Comparison of ENCODE assay signal across 11 cellular contexts in genomic region chr2:238231809-238232208, GRCh38. TPM values are rescaled to one million over a fixed set of nuclear protein-coding genes. Genes with fewer than 3 reads are reported as not detected.
DNase-seq lines count a peak whose midpoint lies in the region; ATAC-seq and TF ChIP-seq lines count a peak whose summit lies in the region.
"Had no signal": no experiment of that assay in that cellular context is flagged by ENCODE, and none has a peak within 500 bp of the region (broad histone marks: within the 10 kb centered on the region; RNA-seq: fewer than 3 reads in every experiment).

No MANE protein-coding gene starts in this region.

- no peaks in the 10 kb centered on the region for H3K4me1 ChIP-seq in BE2C
- H3K4me1 ChIP-seq: uterus had no signal

- intact Hi-C loops in activated T-helper 1 cell treated with anti-CD3 and anti-CD28 coated beads, Interleukin-12 subunit alpha, Interleukin-12 subunit beta, Interleukin-2, Interleukin-4 antibody, amounts not matched to agents 30 ng/mL and 10 ng/mL and 1 ng/mL, durations not matched to agents 14 hours and 24 hours and 36 hours (cut with micrococcal nuclease), result loop anchor here (1.0 to 5.0 kb wide), 3 partner anchors 8 to 195 kb away; partner anchors contain the start of genes ASB1, HES6 and ILKAP
- intact Hi-C loops in posterior cingulate gyrus (cut with DNase I), result no loop called here

- no peaks in the 10 kb centered on the region for H3K9me3 ChIP-seq in BE2C
- H3K9me3 ChIP-seq: mucosa of descending colon, uterus had no signal

- no peaks in the 10 kb centered on the region for H3K36me3 Mint-ChIP-seq in activated T-cell treated with anti-CD3 and anti-CD28 coated beads, Interleukin-2, amount 50 U/mL, for 24 hours (ENCODE audit: low read depth)
- peaks cover 2% of the 10 kb centered on the region for H3K36me3 Mint-ChIP-seq in activated T-helper 1 cell treated with anti-CD3 and anti-CD28 coated beads, Interleukin-12 subunit alpha, Interleukin-12 subunit beta, Interleukin-2, Interleukin-4 antibody, amounts not matched to agents 30 ng/mL and 10 ng/mL and 1 ng/mL, durations not matched to agents 14 hours and 24 hours and 36 hours (ENCODE audit: low read depth)
- peaks cover 0 to 7% (median 6%) of the 10 kb centered on the region in 3 donors for H3K36me3 Mint-ChIP-seq in immature natural killer cell
- H3K36me3 Mint-ChIP-seq in stimulated activated memory B cell treated with anti-CD40 and anti-IgM and Interleukin-4, amounts not matched to agents 10 μg/mL and 1 μg/mL and 100 μg/mL, for 72 hours, result peaks cover 17% of the 10 kb centered on the region

- H3K27me3 ChIP-seq in BE2C, result no peaks in the 10 kb centered on the region
- H3K27me3 ChIP-seq: uterus had no signal

- no peak for DNase-seq in activated T-cell treated with anti-CD3 and anti-CD28 coated beads, Interleukin-2, amount 50 U/mL, for 24 hours
- no peak for DNase-seq in activated T-cell treated with anti-CD3 and anti-CD28 coated beads, Interleukin-2, amount 50 U/mL, for 48 hours
- DNase-seq in activated T-helper 1 cell treated with anti-CD3 and anti-CD28 coated beads, Interleukin-12 subunit alpha, Interleukin-12 subunit beta, Interleukin-2, Interleukin-4 antibody, amounts not matched to agents 30 ng/mL and 10 ng/mL and 1 ng/mL, durations not matched to agents 14 hours and 24 hours and 36 hours (ENCODE audit: low spot score), result no peak
- DNase-seq in immature natural killer cell, result no peak
- no peak for DNase-seq in BE2C
- DNase-seq in posterior cingulate gyrus, result no peak
- DNase-seq: NCI-H2029 treated with DMSO at 0.1 percent for 48 hours had no signal

- TF ChIP-seq CTCF in BE2C (IDR thresholded peaks at IDR 0.05; ENCODE audit: low read depth, low read length), result no peak

- peak overlapping the region; percentile 77 for H3K4me3 Mint-ChIP-seq in activated T-cell treated with anti-CD3 and anti-CD28 coated beads, Interleukin-2, amount 50 U/mL, for 24 hours
- peak overlapping the region; percentile 85 for H3K4me3 Mint-ChIP-seq in activated T-helper 1 cell treated with anti-CD3 and anti-CD28 coated beads, Interleukin-12 subunit alpha, Interleukin-12 subunit beta, Interleukin-2, Interleukin-4 antibody, amounts not matched to agents 30 ng/mL and 10 ng/mL and 1 ng/mL, durations not matched to agents 14 hours and 24 hours and 36 hours
- H3K4me3 Mint-ChIP-seq in immature natural killer cell, result peak overlapping the region; percentile 82 to 89 (median 86)
- peak overlapping the region; percentile 82 for H3K4me3 Mint-ChIP-seq in stimulated activated memory B cell treated with anti-CD40 and anti-IgM and Interleukin-4, amounts not matched to agents 10 μg/mL and 1 μg/mL and 100 μg/mL, for 72 hours

- H3K4me3 ChIP-seq in BE2C (ENCODE audit: low read depth, low read length), result no peak overlapping the region
- H3K4me3 ChIP-seq: mucosa of descending colon had no signal

- peak overlapping the region; percentile 62 for H3K27ac Mint-ChIP-seq in activated T-cell treated with anti-CD3 and anti-CD28 coated beads, Interleukin-2, amount 50 U/mL, for 24 hours
- H3K27ac Mint-ChIP-seq in activated T-helper 1 cell treated with anti-CD3 and anti-CD28 coated beads, Interleukin-12 subunit alpha, Interleukin-12 subunit beta, Interleukin-2, Interleukin-4 antibody, amounts not matched to agents 30 ng/mL and 10 ng/mL and 1 ng/mL, durations not matched to agents 14 hours and 24 hours and 36 hours, result no peak overlapping the region
- peak overlapping the region in 2 of 6 donors; percentile 16 to 85 for H3K27ac Mint-ChIP-seq in immature natural killer cell
- H3K27ac Mint-ChIP-seq in stimulated activated memory B cell treated with anti-CD40 and anti-IgM and Interleukin-4, amounts not matched to agents 10 μg/mL and 1 μg/mL and 100 μg/mL, for 72 hours, result peak overlapping the region; percentile 15

- H3K4me1 Mint-ChIP-seq in activated T-cell treated with anti-CD3 and anti-CD28 coated beads, Interleukin-2, amount 50 U/mL, for 24 hours (ENCODE audit: low read depth), result peaks cover 24% of the 10 kb centered on the region
- peaks cover 20% of the 10 kb centered on the region for H3K4me1 Mint-ChIP-seq in activated T-helper 1 cell treated with anti-CD3 and anti-CD28 coated beads, Interleukin-12 subunit alpha, Interleukin-12 subunit beta, Interleukin-2, Interleukin-4 antibody, amounts not matched to agents 30 ng/mL and 10 ng/mL and 1 ng/mL, durations not matched to agents 14 hours and 24 hours and 36 hours (ENCODE audit: low read depth)
- H3K4me1 Mint-ChIP-seq in immature natural killer cell, result peaks cover 35 to 58% of the 10 kb centered on the region in 2 donors
- peaks cover 18% of the 10 kb centered on the region for H3K4me1 Mint-ChIP-seq in stimulated activated memory B cell treated with anti-CD40 and anti-IgM and Interleukin-4, amounts not matched to agents 10 μg/mL and 1 μg/mL and 100 μg/mL, for 72 hours

- no peaks in the 10 kb centered on the region for H3K9me3 Mint-ChIP-seq in activated T-cell treated with anti-CD3 and anti-CD28 coated beads, Interleukin-2, amount 50 U/mL, for 24 hours
- H3K9me3 Mint-ChIP-seq in activated T-helper 1 cell treated with anti-CD3 and anti-CD28 coated beads, Interleukin-12 subunit alpha, Interleukin-12 subunit beta, Interleukin-2, Interleukin-4 antibody, amounts not matched to agents 30 ng/mL and 10 ng/mL and 1 ng/mL, durations not matched to agents 14 hours and 24 hours and 36 hours, result peaks cover 3% of the 10 kb centered on the region
- H3K9me3 Mint-ChIP-seq in immature natural killer cell, result no peaks in the 10 kb centered on the region
- no peaks in the 10 kb centered on the region for H3K9me3 Mint-ChIP-seq in stimulated activated memory B cell treated with anti-CD40 and anti-IgM and Interleukin-4, amounts not matched to agents 10 μg/mL and 1 μg/mL and 100 μg/mL, for 72 hours

- peaks cover 29% of the 10 kb centered on the region for H3K27me3 Mint-ChIP-seq in activated T-cell treated with anti-CD3 and anti-CD28 coated beads, Interleukin-2, amount 50 U/mL, for 24 hours
- H3K27me3 Mint-ChIP-seq in activated T-helper 1 cell treated with anti-CD3 and anti-CD28 coated beads, Interleukin-12 subunit alpha, Interleukin-12 subunit beta, Interleukin-2, Interleukin-4 antibody, amounts not matched to agents 30 ng/mL and 10 ng/mL and 1 ng/mL, durations not matched to agents 14 hours and 24 hours and 36 hours (ENCODE audit: insufficient read depth), result peaks cover 55% of the 10 kb centered on the region
- peaks cover 7 to 33% (median 11%) of the 10 kb centered on the region in 3 donors for H3K27me3 Mint-ChIP-seq in immature natural killer cell (ENCODE audit: low read depth in 3 of 3)
- peaks cover 32% of the 10 kb centered on the region for H3K27me3 Mint-ChIP-seq in stimulated activated memory B cell treated with anti-CD40 and anti-IgM and Interleukin-4, amounts not matched to agents 10 μg/mL and 1 μg/mL and 100 μg/mL, for 72 hours

- no peaks in the 10 kb centered on the region for H3K36me3 ChIP-seq in BE2C
- H3K36me3 ChIP-seq: uterus had no signal

- no peak for ATAC-seq in stimulated activated memory B cell treated with anti-CD40 and anti-IgM and Interleukin-4, amounts not matched to agents 10 μg/mL and 1 μg/mL and 100 μg/mL, for 72 hours
- ATAC-seq in HG03439 (IDR thresholded peaks at IDR 0.05; ENCODE audit: unreplicated experiment), result no peak

RNA-seq across cellular contexts. Expression of gene HES6, which starts 8.0 kb away (rescaled TPM):
- 10.3 and 11.2 TPM in 2 replicates for total RNA-seq in activated T-helper 1 cell treated with anti-CD3 and anti-CD28 coated beads, Interleukin-12 subunit alpha, Interleukin-12 subunit beta, Interleukin-2, Interleukin-4 antibody, amounts not matched to agents 30 ng/mL and 10 ng/mL and 1 ng/mL, durations not matched to agents 14 hours and 24 hours and 36 hours
- 10 to 100 TPM; 27.3 to 36.5 (median 34.5) TPM for polyA plus RNA-seq in immature natural killer cell
- 55.3 TPM for polyA plus RNA-seq in BE2C (2012; ENCODE audit: insufficient read depth, insufficient read length, low read depth)

RNA-seq across cellular contexts. Expression of gene ILKAP, which starts 28.3 kb away (rescaled TPM):
- 77.3 and 79.9 TPM in 2 replicates for total RNA-seq in activated T-helper 1 cell treated with anti-CD3 and anti-CD28 coated beads, Interleukin-12 subunit alpha, Interleukin-12 subunit beta, Interleukin-2, Interleukin-4 antibody, amounts not matched to agents 30 ng/mL and 10 ng/mL and 1 ng/mL, durations not matched to agents 14 hours and 24 hours and 36 hours
- 10 to 100 TPM; 59.2 to 82.8 (median 59.3) TPM for polyA plus RNA-seq in immature natural killer cell
- polyA plus RNA-seq in BE2C (2012; ENCODE audit: insufficient read depth, insufficient read length, low read depth), result 46.4 TPM

RNA-seq across cellular contexts. Expression of gene PER2, which starts 56.6 kb away (rescaled TPM):
- total RNA-seq in activated T-helper 1 cell treated with anti-CD3 and anti-CD28 coated beads, Interleukin-12 subunit alpha, Interleukin-12 subunit beta, Interleukin-2, Interleukin-4 antibody, amounts not matched to agents 30 ng/mL and 10 ng/mL and 1 ng/mL, durations not matched to agents 14 hours and 24 hours and 36 hours, result 19.0 and 21.2 TPM in 2 replicates
- polyA plus RNA-seq in immature natural killer cell, result 1 to 10 TPM; 1.0 to 8.5 (median 7.2) TPM
- 15.7 TPM for polyA plus RNA-seq in BE2C (2012; ENCODE audit: insufficient read depth, insufficient read length, low read depth)
